ENCODE assay signal across 23 cellular contexts in genomic region chr6:97778290-97779038, GRCh38.
"Had no signal": no experiment of that assay in that cellular context is flagged by ENCODE, and none has a peak within 500 bp of the region (broad histone marks: within the 10 kb centered on the region; RNA-seq: fewer than 3 reads in every experiment).

No MANE protein-coding gene starts in this region.

- H3K4me1 ChIP-seq: heart right ventricle, left lung, neural progenitor cell, right lobe of liver, transverse colon had no signal

- H3K27ac ChIP-seq: coronary artery, epithelial cell of prostate, heart right ventricle, left lung, neural progenitor cell, right lobe of liver, skin epidermis, transverse colon had no signal

- H3K36me3 Mint-ChIP-seq: activated naive CD8-positive, alpha-beta T cell treated with anti-CD3 and anti-CD28 coated beads, Interleukin-2, amount 10 ng/mL, durations not matched to agents 7 days and 5 days; naive thymus-derived CD8-positive, alpha-beta T cell; neural progenitor cell; stimulated activated memory B cell treated with anti-CD40 and anti-IgM and Interleukin-4, amounts not matched to agents 10 μg/mL and 1 μg/mL and 100 μg/mL, for 72 hours had no signal

- H3K9me3 ChIP-seq: heart right ventricle, left lung, right lobe of liver, transverse colon had no signal

- DNase-seq: activated CD4-positive, alpha-beta T cell treated with anti-CD3 and anti-CD28 coated beads for 4 hours; activated CD4-positive, alpha-beta T cell treated with anti-CD3 and anti-CD28 coated beads, Interleukin-2, amount 50 U/mL, for 48 hours; activated CD4-positive, CD25-positive, alpha-beta regulatory T cell; activated CD8-positive, alpha-beta memory T cell treated with anti-CD3 and anti-CD28 coated beads, Interleukin-2, amount 50 U/mL, for 48 hours; activated naive CD4-positive, alpha-beta T cell treated with Interleukin-2 at 50 U/mL for 16 hours; activated naive CD8-positive, alpha-beta T cell treated with anti-CD3 and anti-CD28 coated beads, Interleukin-2, amount 10 ng/mL, durations not matched to agents 7 days and 5 days; activated T-cell treated with anti-CD3 and anti-CD28 coated beads, Interleukin-2, amount 50 U/mL, for 4 hours; amniotic stem cell; cerebellar nuclear complex; heart right ventricle; left lung; naive thymus-derived CD8-positive, alpha-beta T cell; posterior cingulate gyrus; right lobe of liver; stimulated activated CD4-positive, alpha-beta T cell treated with anti-CD3 and anti-CD28 coated beads, Interleukin-1b, Interleukin-23, amount 100 ng/mL, for 48 hours; T-helper 17 cell; transverse colon had no signal

- H3K36me3 ChIP-seq: heart right ventricle, left lung, neural progenitor cell, right lobe of liver, transverse colon had no signal

- H3K27me3 ChIP-seq: heart right ventricle, left lung, neural progenitor cell, right lobe of liver, transverse colon had no signal

- H3K27ac Mint-ChIP-seq: activated naive CD8-positive, alpha-beta T cell treated with anti-CD3 and anti-CD28 coated beads, Interleukin-2, amount 10 ng/mL, durations not matched to agents 7 days and 5 days; naive thymus-derived CD8-positive, alpha-beta T cell; neural progenitor cell; stimulated activated memory B cell treated with anti-CD40 and anti-IgM and Interleukin-4, amounts not matched to agents 10 μg/mL and 1 μg/mL and 100 μg/mL, for 72 hours; T-helper 17 cell had no signal

- H3K4me3 Mint-ChIP-seq: activated naive CD8-positive, alpha-beta T cell treated with anti-CD3 and anti-CD28 coated beads, Interleukin-2, amount 10 ng/mL, durations not matched to agents 7 days and 5 days; activated T-cell treated with anti-CD3 and anti-CD28 coated beads, Interleukin-2, amount 50 U/mL, for 4 hours; naive thymus-derived CD8-positive, alpha-beta T cell; neural progenitor cell; stimulated activated memory B cell treated with anti-CD40 and anti-IgM and Interleukin-4, amounts not matched to agents 10 μg/mL and 1 μg/mL and 100 μg/mL, for 72 hours; T-helper 17 cell had no signal

- H3K4me1 Mint-ChIP-seq: activated naive CD8-positive, alpha-beta T cell treated with anti-CD3 and anti-CD28 coated beads, Interleukin-2, amount 10 ng/mL, durations not matched to agents 7 days and 5 days; naive thymus-derived CD8-positive, alpha-beta T cell; neural progenitor cell; stimulated activated memory B cell treated with anti-CD40 and anti-IgM and Interleukin-4, amounts not matched to agents 10 μg/mL and 1 μg/mL and 100 μg/mL, for 72 hours; T-helper 17 cell had no signal

- H3K9ac ChIP-seq: neural progenitor cell had no signal

- H3K4me3 ChIP-seq: coronary artery, heart right ventricle, left lung, lung, neural progenitor cell, right lobe of liver, skin epidermis, transverse colon had no signal

- H3K27me3 Mint-ChIP-seq: activated naive CD8-positive, alpha-beta T cell treated with anti-CD3 and anti-CD28 coated beads, Interleukin-2, amount 10 ng/mL, durations not matched to agents 7 days and 5 days; stimulated activated memory B cell treated with anti-CD40 and anti-IgM and Interleukin-4, amounts not matched to agents 10 μg/mL and 1 μg/mL and 100 μg/mL, for 72 hours; T-helper 17 cell had no signal

- ATAC-seq: activated T-cell treated with anti-CD3 and anti-CD28 coated beads, Interleukin-2, amount 50 U/mL, for 4 hours; heart right ventricle; left lung; naive thymus-derived CD8-positive, alpha-beta T cell; right lobe of liver; stimulated activated memory B cell treated with anti-CD40 and anti-IgM and Interleukin-4, amounts not matched to agents 10 μg/mL and 1 μg/mL and 100 μg/mL, for 72 hours; T-helper 17 cell had no signal
